In the genomic region with DNA sequence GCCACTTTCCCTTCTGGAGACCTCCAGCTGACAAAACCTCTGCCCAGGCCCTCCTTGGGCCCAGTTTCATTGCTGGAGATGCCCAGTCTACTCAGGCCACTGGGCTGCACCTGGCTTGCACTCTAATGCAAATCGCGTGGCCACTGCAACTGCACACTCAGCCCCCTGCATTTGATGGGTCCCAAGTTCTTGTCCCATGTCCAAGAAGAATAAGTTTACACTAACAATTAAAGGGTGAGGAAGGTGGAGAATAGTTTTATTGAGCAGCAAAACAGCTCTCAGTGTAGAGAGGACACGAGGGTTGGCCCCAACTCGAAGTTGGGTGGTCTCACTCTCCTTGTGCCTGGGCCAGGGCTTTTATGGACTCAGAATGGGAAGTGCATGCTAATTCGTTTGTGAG, we compare ENCODE assay signal across 1 cellular context.
TF ChIP-seq lines count a peak whose summit lies in the region.

No MANE protein-coding gene starts in this region.

TF ChIP-seq in SK-N-SH, 30 proteins besides CTCF, POLR2A, EP300 and RAD21 (continued from another document):
- TF ChIP-seq YY1 (IDR thresholded peaks at IDR 0.05; ENCODE audit: low read depth) (no peak), CHD2 (IDR thresholded peaks at IDR 0.05; ENCODE audit: low read length, partially characterized antibody) (no peak), TCF12 (IDR thresholded peaks at IDR 0.05) (no peak), FOXM1 (IDR thresholded peaks at IDR 0.05; ENCODE audit: low read depth) (no peak), FOXJ3 (CRISPR knock-in tag; IDR thresholded peaks at IDR 0.05) (no peak), MEF2A (IDR thresholded peaks at IDR 0.05; ENCODE audit: borderline replicate concordance, low read depth) (no peak)
- TF ChIP-seq, protein P1, sequence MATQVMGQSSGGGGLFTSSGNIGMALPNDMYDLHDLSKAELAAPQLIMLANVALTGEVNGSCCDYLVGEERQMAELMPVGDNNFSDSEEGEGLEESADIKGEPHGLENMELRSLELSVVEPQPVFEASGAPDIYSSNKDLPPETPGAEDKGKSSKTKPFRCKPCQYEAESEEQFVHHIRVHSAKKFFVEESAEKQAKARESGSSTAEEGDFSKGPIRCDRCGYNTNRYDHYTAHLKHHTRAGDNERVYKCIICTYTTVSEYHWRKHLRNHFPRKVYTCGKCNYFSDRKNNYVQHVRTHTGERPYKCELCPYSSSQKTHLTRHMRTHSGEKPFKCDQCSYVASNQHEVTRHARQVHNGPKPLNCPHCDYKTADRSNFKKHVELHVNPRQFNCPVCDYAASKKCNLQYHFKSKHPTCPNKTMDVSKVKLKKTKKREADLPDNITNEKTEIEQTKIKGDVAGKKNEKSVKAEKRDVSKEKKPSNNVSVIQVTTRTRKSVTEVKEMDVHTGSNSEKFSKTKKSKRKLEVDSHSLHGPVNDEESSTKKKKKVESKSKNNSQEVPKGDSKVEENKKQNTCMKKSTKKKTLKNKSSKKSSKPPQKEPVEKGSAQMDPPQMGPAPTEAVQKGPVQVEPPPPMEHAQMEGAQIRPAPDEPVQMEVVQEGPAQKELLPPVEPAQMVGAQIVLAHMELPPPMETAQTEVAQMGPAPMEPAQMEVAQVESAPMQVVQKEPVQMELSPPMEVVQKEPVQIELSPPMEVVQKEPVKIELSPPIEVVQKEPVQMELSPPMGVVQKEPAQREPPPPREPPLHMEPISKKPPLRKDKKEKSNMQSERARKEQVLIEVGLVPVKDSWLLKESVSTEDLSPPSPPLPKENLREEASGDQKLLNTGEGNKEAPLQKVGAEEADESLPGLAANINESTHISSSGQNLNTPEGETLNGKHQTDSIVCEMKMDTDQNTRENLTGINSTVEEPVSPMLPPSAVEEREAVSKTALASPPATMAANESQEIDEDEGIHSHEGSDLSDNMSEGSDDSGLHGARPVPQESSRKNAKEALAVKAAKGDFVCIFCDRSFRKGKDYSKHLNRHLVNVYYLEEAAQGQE (IDR thresholded peaks at IDR 0.05; ENCODE audit: low read depth, low read length), result no peak
